13 cellular contexts compared by ENCODE assay signal in the genomic region with DNA sequence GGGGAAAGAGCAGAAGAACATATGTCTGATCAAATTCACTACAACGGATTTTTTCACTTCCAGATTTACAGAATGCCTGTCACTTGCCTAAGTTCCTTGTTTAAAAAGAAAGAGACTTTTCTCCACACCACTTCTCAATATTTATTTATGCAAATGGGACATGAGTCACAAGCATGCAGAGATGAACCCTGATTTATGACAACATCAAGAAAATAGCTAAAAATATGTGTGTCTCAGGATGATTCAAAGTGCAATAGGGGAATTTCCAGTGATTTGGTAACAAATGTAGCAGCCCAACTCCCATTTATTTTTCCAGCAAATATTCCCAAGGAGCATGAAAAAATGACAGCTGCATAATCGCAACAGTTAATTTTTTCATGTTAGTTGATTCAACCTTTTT.
A peak's percentile ranks its signal among the peaks of the same experiment; 100 is the strongest.
DNase-seq lines count a peak whose midpoint lies in the region; ATAC-seq and TF ChIP-seq lines count a peak whose summit lies in the region.
"Had no signal": no experiment of that assay in that cellular context is flagged by ENCODE, and none has a peak within 500 bp of the region (broad histone marks: within the 10 kb centered on the region; RNA-seq: fewer than 3 reads in every experiment).

No MANE protein-coding gene starts in this region.

- DNase-seq in A172 (ENCODE audit: low spot score) (peak; percentile 81), HCEC 1CT (peak; percentile 84), amniotic stem cell (lab: John Stamatoyannopoulos, UW) (peak; percentile 70), right cardiac atrium (no peak), GM20000 (ENCODE audit: low spot score) (no peak), SIG-M5 treated with dmso at 0.1 percent for 504 hours (lab: John Stamatoyannopoulos, UW; ENCODE audit: unreplicated experiment) (no peak), HT-29 (ENCODE audit: low spot score) (no peak), cerebellar cortex (ENCODE audit: low spot score) (no peak)
- DNase-seq: activated CD4-positive, alpha-beta T cell treated with anti-CD3 and anti-CD28 coated beads, Interleukin-2, amount 50 U/mL, for 1 hour; activated naive CD8-positive, alpha-beta T cell treated with anti-CD3 and anti-CD28 coated beads, Interleukin-2, amount 10 ng/mL, durations not matched to agents 7 days and 5 days; BE2C; stimulated activated naive B cell treated with anti-CD40 and anti-IgM and Interleukin-4, amounts not matched to agents 10 μg/mL and 1 μg/mL and 100 μg/mL, for 72 hours had no signal

- H3K27me3 ChIP-seq in right cardiac atrium (ENCODE audit: control insufficient read depth, insufficient read depth): no peaks in the 10 kb centered on the region
- H3K27me3 ChIP-seq: BE2C, esophagus muscularis mucosa had no signal

- peak; percentile 29 to 36 for ATAC-seq in right cardiac atrium
- ATAC-seq: stimulated activated naive B cell treated with anti-CD40 and anti-IgM and Interleukin-4, amounts not matched to agents 10 μg/mL and 1 μg/mL and 100 μg/mL, for 72 hours had no signal

- no peaks in the 10 kb centered on the region for H3K4me1 ChIP-seq in right cardiac atrium (ENCODE audit: control insufficient read depth, insufficient read depth, low read length)
- H3K4me1 ChIP-seq: BE2C had no signal

- TF ChIP-seq CTCF in GM20000 (IDR thresholded peaks at IDR 0.05; ENCODE audit: extremely low read depth, missing control alignments): no peak

- H3K4me3 ChIP-seq in right cardiac atrium (ENCODE audit: low read length): no peak overlapping the region
- H3K4me3 ChIP-seq: esophagus muscularis mucosa had no signal

- H3K9me3 ChIP-seq in right cardiac atrium (ENCODE audit: control insufficient read depth, low read length): no peaks in the 10 kb centered on the region
- H3K9me3 ChIP-seq: BE2C, esophagus muscularis mucosa had no signal

- intact Hi-C loops in right cardiac atrium (cut with DNase I): no loop called here

- 59% methylated on average over 2 of the region's 2 CpGs for WGBS in right cardiac atrium

- H3K27ac ChIP-seq in right cardiac atrium (ENCODE audit: low read length): no peak overlapping the region

Comparison
In these comparisons a context has a peak if more than half of its experiments do, and no peak if none do; other contexts are left out.
1. DNase-seq: peak in A172 (single experiment), HCEC 1CT (single experiment) and amniotic stem cell (single experiment); none in right cardiac atrium (0 of 3), GM20000 (single experiment), SIG-M5 treated with dmso at 0.1 percent for 504 hours (single experiment), HT-29 (single experiment) and cerebellar cortex (single experiment).